31 cellular contexts compared by ENCODE assay signal in the genomic region with DNA sequence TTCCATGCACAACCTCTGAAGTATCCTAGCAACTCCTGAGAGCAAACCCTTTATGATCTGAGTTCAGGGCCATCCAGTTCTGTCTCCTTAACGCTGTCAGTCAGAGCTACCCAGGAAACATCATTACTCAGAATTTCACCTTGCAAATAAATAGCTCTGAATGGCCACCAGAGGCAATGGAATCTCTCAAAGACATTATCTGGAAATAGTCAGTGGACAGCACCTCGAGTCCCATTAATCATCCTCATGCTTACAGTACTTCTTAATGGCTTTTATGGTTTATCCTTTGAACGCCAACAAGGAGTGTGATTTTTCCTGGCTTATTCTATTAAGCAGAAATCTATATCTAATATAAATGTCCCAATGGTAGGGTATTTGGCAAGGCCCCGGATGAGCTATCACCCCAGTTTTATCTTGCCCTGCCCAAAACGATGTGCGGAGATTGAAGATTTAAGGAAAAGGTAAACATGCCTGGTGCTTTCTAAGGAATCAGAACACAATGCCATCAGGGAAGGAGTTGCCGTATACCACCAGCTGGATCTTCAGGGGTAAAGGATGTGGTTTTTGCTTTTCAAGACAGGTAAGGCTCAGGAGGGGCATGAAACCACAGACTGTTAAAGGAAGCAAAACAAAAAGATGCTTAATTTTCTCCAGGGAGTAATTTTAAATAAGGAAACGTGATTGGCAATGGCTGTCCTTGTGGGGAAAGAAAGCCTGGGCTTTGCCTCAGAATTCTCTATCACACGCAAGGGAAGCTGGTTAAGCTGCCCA.
"Had no signal": no experiment of that assay in that cellular context is flagged by ENCODE, and none has a peak within 500 bp of the region (broad histone marks: within the 10 kb centered on the region; RNA-seq: fewer than 3 reads in every experiment).

No MANE protein-coding gene starts in this region.

- H3K36me3 Mint-ChIP-seq: activated naive CD4-positive, alpha-beta T cell treated with anti-CD3 and anti-CD28 coated beads, Interleukin-2, amount 10 ng/mL, durations not matched to agents 7 days and 5 days; activated naive CD8-positive, alpha-beta T cell treated with anti-CD3 and anti-CD28 coated beads, Interleukin-2, amount 10 ng/mL, durations not matched to agents 7 days and 5 days; immature natural killer cell; mesothelial cell of epicardium; naive B cell; stimulated activated naive B cell treated with anti-CD40 and anti-IgM and Interleukin-4, amounts not matched to agents 10 μg/mL and 1 μg/mL and 100 μg/mL, for 72 hours had no signal

- H3K27me3 Mint-ChIP-seq: activated naive CD4-positive, alpha-beta T cell treated with anti-CD3 and anti-CD28 coated beads, Interleukin-2, amount 10 ng/mL, durations not matched to agents 7 days and 5 days; activated naive CD8-positive, alpha-beta T cell treated with anti-CD3 and anti-CD28 coated beads, Interleukin-2, amount 10 ng/mL, durations not matched to agents 7 days and 5 days; naive B cell; stimulated activated naive B cell treated with anti-CD40 and anti-IgM and Interleukin-4, amounts not matched to agents 10 μg/mL and 1 μg/mL and 100 μg/mL, for 72 hours had no signal

- H3K27ac ChIP-seq: ascending aorta, esophagus muscularis mucosa, foreskin keratinocyte, heart left ventricle, pancreas, psoas muscle, stomach, thyroid gland, upper lobe of left lung, vagina, VCaP had no signal

- H3K9me3 ChIP-seq: ascending aorta, esophagus muscularis mucosa, heart left ventricle, pancreas, psoas muscle, stomach, thyroid gland, upper lobe of left lung, vagina had no signal

- DNase-seq: activated CD4-positive, alpha-beta T cell treated with anti-CD3 and anti-CD28 coated beads for 4 hours; activated CD4-positive, alpha-beta T cell treated with anti-CD3 and anti-CD28 coated beads, Interleukin-2, amount 50 U/mL, for 4 hours; activated effector memory CD4-positive, alpha-beta T cell treated with Interleukin-2 at 50 U/mL for 16 hours; activated naive CD4-positive, alpha-beta T cell treated with anti-CD3 and anti-CD28 coated beads, Interleukin-2, amount 10 ng/mL, durations not matched to agents 7 days and 5 days; activated naive CD8-positive, alpha-beta T cell treated with anti-CD3 and anti-CD28 coated beads, Interleukin-2, amount 10 ng/mL, durations not matched to agents 7 days and 5 days; activated T-cell treated with anti-CD3 and anti-CD28 coated beads for 4 hours; caudate nucleus; foreskin keratinocyte; heart left ventricle; hypothalamus; immature natural killer cell; kidney; left colon; mammary epithelial cell; naive B cell; nephron progenitor cell; nucleus accumbens; pancreas; psoas muscle; stimulated activated CD4-positive, alpha-beta T cell treated with anti-CD3 and anti-CD28 coated beads, Interleukin-15, amount 100 ng/mL, for 24 hours; stimulated activated CD4-positive, alpha-beta T cell treated with anti-CD3 and anti-CD28 coated beads, Interleukin-2, amount 100 ng/mL, for 24 hours; stimulated activated naive B cell treated with anti-CD40 and anti-IgM and Interleukin-4, amounts not matched to agents 10 μg/mL and 1 μg/mL and 100 μg/mL, for 72 hours; stomach; T-helper 9 cell; thyroid gland; upper lobe of left lung had no signal

- H3K4me3 ChIP-seq: ascending aorta, esophagus muscularis mucosa, heart left ventricle, pancreas, psoas muscle, stomach, thyroid gland, upper lobe of left lung, vagina had no signal

- H3K4me1 Mint-ChIP-seq: activated naive CD4-positive, alpha-beta T cell treated with anti-CD3 and anti-CD28 coated beads, Interleukin-2, amount 10 ng/mL, durations not matched to agents 7 days and 5 days; immature natural killer cell; naive B cell; stimulated activated naive B cell treated with anti-CD40 and anti-IgM and Interleukin-4, amounts not matched to agents 10 μg/mL and 1 μg/mL and 100 μg/mL, for 72 hours had no signal

- H3K4me1 ChIP-seq: ascending aorta, esophagus muscularis mucosa, foreskin keratinocyte, heart left ventricle, pancreas, psoas muscle, stomach, thyroid gland, upper lobe of left lung, vagina had no signal

- H3K4me3 Mint-ChIP-seq: activated naive CD4-positive, alpha-beta T cell treated with anti-CD3 and anti-CD28 coated beads, Interleukin-2, amount 10 ng/mL, durations not matched to agents 7 days and 5 days; activated naive CD8-positive, alpha-beta T cell treated with anti-CD3 and anti-CD28 coated beads, Interleukin-2, amount 10 ng/mL, durations not matched to agents 7 days and 5 days; immature natural killer cell; mesothelial cell of epicardium; naive B cell; nephron progenitor cell; stimulated activated naive B cell treated with anti-CD40 and anti-IgM and Interleukin-4, amounts not matched to agents 10 μg/mL and 1 μg/mL and 100 μg/mL, for 72 hours had no signal

- H3K27me3 ChIP-seq: ascending aorta, esophagus muscularis mucosa, foreskin keratinocyte, heart left ventricle, stomach, thyroid gland, upper lobe of left lung, vagina had no signal

- H3K27ac Mint-ChIP-seq: activated naive CD4-positive, alpha-beta T cell treated with anti-CD3 and anti-CD28 coated beads, Interleukin-2, amount 10 ng/mL, durations not matched to agents 7 days and 5 days; activated naive CD8-positive, alpha-beta T cell treated with anti-CD3 and anti-CD28 coated beads, Interleukin-2, amount 10 ng/mL, durations not matched to agents 7 days and 5 days; immature natural killer cell; mesothelial cell of epicardium; naive B cell; nephron progenitor cell; stimulated activated naive B cell treated with anti-CD40 and anti-IgM and Interleukin-4, amounts not matched to agents 10 μg/mL and 1 μg/mL and 100 μg/mL, for 72 hours had no signal

- H3K9me3 Mint-ChIP-seq: activated naive CD8-positive, alpha-beta T cell treated with anti-CD3 and anti-CD28 coated beads, Interleukin-2, amount 10 ng/mL, durations not matched to agents 7 days and 5 days; nephron progenitor cell had no signal

- ATAC-seq: foreskin keratinocyte; heart left ventricle; left colon; pancreas; psoas muscle; stimulated activated naive B cell treated with anti-CD40 and anti-IgM and Interleukin-4, amounts not matched to agents 10 μg/mL and 1 μg/mL and 100 μg/mL, for 72 hours had no signal

- H3K36me3 ChIP-seq: ascending aorta, esophagus muscularis mucosa, heart left ventricle, pancreas, stomach, thyroid gland, upper lobe of left lung, vagina had no signal
